ENCODE assay signal across 8 cellular contexts in the genomic region with DNA sequence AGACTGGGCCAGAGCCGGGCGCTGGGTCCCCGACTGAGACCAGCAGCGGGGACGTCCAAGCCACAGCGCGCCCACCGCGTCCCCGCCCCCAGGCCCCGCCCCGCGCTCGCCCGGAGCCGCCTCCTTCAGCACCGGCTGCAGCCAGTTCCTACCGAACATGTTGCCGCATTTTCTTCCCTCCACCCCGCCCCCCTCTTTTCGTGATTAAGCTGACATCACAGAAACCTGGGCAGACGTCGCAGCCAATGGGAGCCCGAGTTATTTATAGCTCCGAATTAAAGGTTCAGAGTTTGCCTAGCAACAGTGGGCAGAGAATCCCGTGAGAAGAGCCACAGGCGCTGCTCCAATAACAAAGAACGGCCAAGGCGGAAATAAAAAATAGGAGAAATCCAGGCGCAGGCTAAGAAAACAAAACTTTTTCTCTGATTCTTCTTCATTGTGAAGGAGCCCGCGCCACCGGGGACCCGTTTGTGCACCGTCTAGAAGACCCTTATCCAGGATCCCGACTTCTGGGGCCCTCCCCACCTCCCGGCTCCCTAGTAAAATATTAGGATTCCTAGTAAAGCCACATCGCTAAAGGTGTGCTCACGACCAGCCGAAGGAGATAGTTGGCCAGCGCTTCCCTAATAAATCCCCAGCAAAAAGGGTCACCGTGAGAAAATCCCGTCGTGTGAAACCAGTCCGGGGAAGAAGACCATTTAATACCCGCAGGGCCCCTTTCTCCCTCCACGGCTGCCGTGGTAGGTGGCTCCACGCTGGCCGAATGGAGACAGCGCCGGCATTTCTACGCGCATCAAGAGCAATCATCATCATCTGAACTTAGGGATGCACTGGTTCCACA.
DNase-seq lines count a peak whose midpoint lies in the region; ATAC-seq and TF ChIP-seq lines count a peak whose summit lies in the region.

No MANE protein-coding gene starts in this region.

- peaks cover 14% of the 10 kb centered on the region for H3K27me3 ChIP-seq in CD4-positive, alpha-beta memory T cell (ENCODE audit: insufficient read depth, low read length)
- no peaks in the 10 kb centered on the region for H3K27me3 ChIP-seq in Peyer's patch
- no peaks in the 10 kb centered on the region for H3K27me3 ChIP-seq in esophagus (ENCODE audit: control insufficient read depth in 1 of 2, insufficient read depth in 2 of 2, low read length in 2 of 2)

- peak; percentile 77 to 96 (median 82) for DNase-seq in CD4-positive, alpha-beta memory T cell
- peak; percentile 99 for DNase-seq in Kasumi-1 (lab: John Stamatoyannopoulos, UW)
- DNase-seq in Peyer's patch, result peak; percentile 92 to 98 (median 93)
- peak; percentile 81 to 82 for DNase-seq in activated T-cell treated with anti-CD3 and anti-CD28 coated beads, Interleukin-2, amount 50 U/mL, for 72 hours
- peak; percentile 95 to 99 (median 95) for DNase-seq in mucosa of descending colon
- peak; percentile 73 to 79 for DNase-seq in stimulated activated CD8-positive, alpha-beta memory T cell treated with anti-CD3 and anti-CD28 coated beads, Interleukin-2, amount 100 ng/mL, for 1 hour (ENCODE audit: low read depth in 2 of 2)

- peaks cover 15 to 35% (median 22%) of the 10 kb centered on the region in 4 donors for H3K4me1 Mint-ChIP-seq in CD4-positive, alpha-beta memory T cell
- H3K4me1 Mint-ChIP-seq in activated T-cell treated with anti-CD3 and anti-CD28 coated beads, Interleukin-2, amount 50 U/mL, for 72 hours (ENCODE audit: low read depth), result peaks cover 34% of the 10 kb centered on the region

- intact Hi-C loops in CD4-positive, alpha-beta memory T cell (cut with micrococcal nuclease), result loop anchor here (1.0 to 2.0 kb wide), 5 partner anchors 141 to 556 kb away; a partner anchor contains a TSS
- intact Hi-C loops in mucosa of descending colon (cut with DNase I, micrococcal nuclease), result loop anchor here (5.0 to 10.0 kb wide), 3 partner anchors 381 to 528 kb away; no protein-coding TSS in a partner anchor

- TF ChIP-seq CTCF in Peyer's patch (IDR thresholded peaks at IDR 0.05), result no peak
- TF ChIP-seq CTCF in mucosa of descending colon (IDR thresholded peaks at IDR 0.05), result no peak

- peaks cover 10% of the 10 kb centered on the region in 2 donors for H3K36me3 Mint-ChIP-seq in CD4-positive, alpha-beta memory T cell
- peaks cover 0 to 6% of the 10 kb centered on the region in 2 donors for H3K36me3 Mint-ChIP-seq in activated T-cell treated with anti-CD3 and anti-CD28 coated beads, Interleukin-2, amount 50 U/mL, for 72 hours (ENCODE audit: insufficient read depth in 2 of 2)

- H3K9me3 ChIP-seq in CD4-positive, alpha-beta memory T cell (ENCODE audit: control insufficient read depth in 1 of 2, low read length in 2 of 2), result no peaks in the 10 kb centered on the region
- H3K9me3 ChIP-seq in Peyer's patch, result no peaks in the 10 kb centered on the region
- H3K9me3 ChIP-seq in esophagus (ENCODE audit: control insufficient read depth in 2 of 2, insufficient read depth in 1 of 2, low read depth in 1 of 2, low read length in 1 of 2), result no peaks in the 10 kb centered on the region
- no peaks in the 10 kb centered on the region for H3K9me3 ChIP-seq in mucosa of descending colon

- H3K36me3 ChIP-seq in CD4-positive, alpha-beta memory T cell (ENCODE audit: insufficient read depth, low read length), result no peaks in the 10 kb centered on the region
- H3K36me3 ChIP-seq in Peyer's patch (peaks cover 0 to 22% (median 0%) of the 10 kb centered on the region in 3 donors), esophagus (ENCODE audit: control insufficient read depth in 2 of 2, insufficient read depth in 2 of 2, low read length in 1 of 2) (peaks cover 3 to 6% of the 10 kb centered on the region in 2 donors), mucosa of descending colon (ENCODE audit: low read depth) (no peaks in the 10 kb centered on the region)

- H3K27me3 Mint-ChIP-seq in CD4-positive, alpha-beta memory T cell, result peaks cover 6 to 9% of the 10 kb centered on the region in 2 donors
- H3K27me3 Mint-ChIP-seq in activated T-cell treated with anti-CD3 and anti-CD28 coated beads, Interleukin-2, amount 50 U/mL, for 72 hours (ENCODE audit: low read depth), result peaks cover 23% of the 10 kb centered on the region

- peak overlapping the region; percentile 44 to 92 (median 89) for H3K27ac Mint-ChIP-seq in CD4-positive, alpha-beta memory T cell
- H3K27ac Mint-ChIP-seq in activated T-cell treated with anti-CD3 and anti-CD28 coated beads, Interleukin-2, amount 50 U/mL, for 72 hours, result peak overlapping the region; percentile 31

- CTCF ChIA-PET in CD4-positive, alpha-beta memory T cell (lab: Charles Lee; ENCODE audit: partially characterized antibody), result interaction anchor here (0.8 to 5.6 kb wide), 11 partner anchors 9 to 530 kb away, joined by 3 to 68 read pairs (median 5); no protein-coding TSS in a partner anchor

- TF ChIP-seq POLR2A in Peyer's patch (IDR thresholded peaks at IDR 0.05), result peak; percentile 67 to 94

- ATAC-seq in GM21528 (IDR thresholded peaks at IDR 0.05; ENCODE audit: low FRiP score, unreplicated experiment) (peak; percentile 55), mucosa of descending colon (peak; percentile 84)
- peak; percentile 86 to 89 for ATAC-seq in activated T-cell treated with anti-CD3 and anti-CD28 coated beads, Interleukin-2, amount 50 U/mL, for 72 hours (replicated peaks in 1 of 2)

- H3K9me3 Mint-ChIP-seq in CD4-positive, alpha-beta memory T cell, result no peaks in the 10 kb centered on the region
- H3K9me3 Mint-ChIP-seq in activated T-cell treated with anti-CD3 and anti-CD28 coated beads, Interleukin-2, amount 50 U/mL, for 72 hours, result no peaks in the 10 kb centered on the region

- POLR2A ChIA-PET in CD4-positive, alpha-beta memory T cell (lab: Charles Lee; ENCODE audit: partially characterized antibody), result interaction anchor here (1.0 to 2.8 kb wide), 5 partner anchors 161 to 557 kb away, joined by 3 to 13 read pairs (median 3); no protein-coding TSS in a partner anchor

- 1% methylated on average over 53 to 54 of the region's 54 CpGs for WGBS in esophagus, 2 donors

- peaks cover 30% of the 10 kb centered on the region for H3K4me1 ChIP-seq in CD4-positive, alpha-beta memory T cell (ENCODE audit: insufficient read depth, low read length)
- H3K4me1 ChIP-seq in Peyer's patch (peaks cover 0 to 24% (median 3%) of the 10 kb centered on the region in 4 donors), esophagus (ENCODE audit: control insufficient read depth in 2 of 2, insufficient read depth in 2 of 2, low read length in 1 of 2) (no peaks in the 10 kb centered on the region), mucosa of descending colon (ENCODE audit: low read depth) (peaks cover 20% of the 10 kb centered on the region)

- H3K27ac ChIP-seq in CD4-positive, alpha-beta memory T cell (ENCODE audit: low read depth, low read length), result peak overlapping the region; percentile 23
- H3K27ac ChIP-seq in Peyer's patch (peak overlapping the region; percentile 73 to 96 (median 86)), esophagus (ENCODE audit: low read depth in 2 of 2, low read length in 1 of 2) (peak overlapping the region; percentile 92 to 94)

- H3K4me3 ChIP-seq in CD4-positive, alpha-beta memory T cell (ENCODE audit: low read length in 2 of 2), result peak overlapping the region; percentile 54 to 63
- H3K4me3 ChIP-seq in Peyer's patch, result peak overlapping the region; percentile 47 to 82 (median 59)
- H3K4me3 ChIP-seq in esophagus (ENCODE audit: low read depth in 1 of 2, low read length in 2 of 2), result peak overlapping the region; percentile 52 to 88
- H3K4me3 ChIP-seq in mucosa of descending colon, result peak overlapping the region; percentile 40

- H3K4me3 Mint-ChIP-seq in CD4-positive, alpha-beta memory T cell, result peak overlapping the region; percentile 87 to 93 (median 90)
- H3K4me3 Mint-ChIP-seq in activated T-cell treated with anti-CD3 and anti-CD28 coated beads, Interleukin-2, amount 50 U/mL, for 72 hours, result peak overlapping the region; percentile 86 to 93

Comparison
In these comparisons a context has a peak if more than half of its experiments do, and no peak if none do; other contexts are left out.
1. Peak in every context shown above with its lines: DNase-seq, ATAC-seq, H3K4me3 ChIP-seq and H3K27ac ChIP-seq.
2. H3K27ac ChIP-seq: peak in every context shown above with its lines; median percentile 93 in esophagus; 86 in Peyer's patch; 23 in CD4-positive, alpha-beta memory T cell.